9 cellular contexts compared by ENCODE assay signal in genomic region chr11:10208045-10208674, GRCh38.
DNase-seq lines count a peak whose midpoint lies in the region; ATAC-seq and TF ChIP-seq lines count a peak whose summit lies in the region.
"Had no signal": no experiment of that assay in that cellular context is flagged by ENCODE, and none has a peak within 500 bp of the region (broad histone marks: within the 10 kb centered on the region; RNA-seq: fewer than 3 reads in every experiment).

No MANE protein-coding gene starts in this region.

- no peak overlapping the region for H3K4me3 Mint-ChIP-seq in CD8-positive, alpha-beta T cell

- CTCF ChIA-PET in CD8-positive, alpha-beta T cell (lab: Charles Lee), result interaction anchor here (0.6 to 15.5 kb wide), 24 partner anchors 9 to 595 kb away, joined by 3 to 253 read pairs (median 3); partner anchors contain the start of gene ADM

- H3K9me3 Mint-ChIP-seq in CD8-positive, alpha-beta T cell, result peaks cover 9% of the 10 kb centered on the region

- peak; percentile 72 for TF ChIP-seq CTCF in CD8-positive, alpha-beta T cell (IDR thresholded peaks at IDR 0.05)
- peak; percentile 23 to 83 (median 65) for TF ChIP-seq CTCF in spleen (IDR thresholded peaks at IDR 0.05 in 8 of 11, conservative IDR thresholded peaks at IDR 0.05 in 3 of 11)

- H3K27me3 Mint-ChIP-seq in CD8-positive, alpha-beta T cell (ENCODE audit: low read depth), result no peaks in the 10 kb centered on the region

- H3K36me3 ChIP-seq in CD8-positive, alpha-beta T cell (ENCODE audit: insufficient read depth, low read length), result no peaks in the 10 kb centered on the region
- H3K36me3 ChIP-seq in spleen, result no peaks in the 10 kb centered on the region

- no peak for TF ChIP-seq POLR2A in spleen (IDR thresholded peaks at IDR 0.05)

- WGBS in spleen, 5 donors, result 32 to 38% (median 36%) methylated on average over 5 of the region's 5 CpGs

- POLR2A ChIA-PET in CD8-positive, alpha-beta T cell (lab: Charles Lee), result interaction anchor here (1.2 to 1.4 kb wide), 2 partner anchors 100 to 112 kb away, joined by 3 to 5 read pairs; no protein-coding TSS in a partner anchor

- ATAC-seq in CD8-positive, alpha-beta T cell, result peak; percentile 67
- peak; percentile 50 for ATAC-seq in GM21825 (IDR thresholded peaks at IDR 0.05; ENCODE audit: unreplicated experiment)
- ATAC-seq in HG03354 (IDR thresholded peaks at IDR 0.05; ENCODE audit: poor library complexity, severe bottlenecking, unreplicated experiment), result no peak

- no peak overlapping the region for H3K4me3 ChIP-seq in CD8-positive, alpha-beta T cell (ENCODE audit: low read depth, low read length)
- no peak overlapping the region for H3K4me3 ChIP-seq in spleen

- H3K27ac ChIP-seq in CD8-positive, alpha-beta T cell (ENCODE audit: low read depth, low read length), result no peak overlapping the region
- H3K27ac ChIP-seq in spleen, result no peak overlapping the region

- H3K27me3 ChIP-seq in CD8-positive, alpha-beta T cell (ENCODE audit: insufficient read depth, low read length), result no peaks in the 10 kb centered on the region
- H3K27me3 ChIP-seq in spleen (replicated peaks in 1 of 7), result no peaks in the 10 kb centered on the region

- no peak overlapping the region for H3K27ac Mint-ChIP-seq in CD8-positive, alpha-beta T cell

- H3K4me1 Mint-ChIP-seq in CD8-positive, alpha-beta T cell (ENCODE audit: low read depth), result no peaks in the 10 kb centered on the region

- intact Hi-C loops in CD8-positive, alpha-beta T cell (cut with DNase I, micrococcal nuclease), result loop anchor here (1.0 to 5.0 kb wide), 4 partner anchors 99 to 451 kb away; no protein-coding TSS in a partner anchor
- intact Hi-C loops in spleen (cut with DNase I; ENCODE audit: low total_unique reads), result loop anchor here (5.0 kb wide), 1 partner anchor 99 kb away; the partner anchor contains the start of gene ADM

- no peak for DNase-seq in CD8-positive, alpha-beta T cell
- DNase-seq in NCI-H2196 treated with DMSO at 0.1 percent for 48 hours (lab: John Stamatoyannopoulos, UW; ENCODE audit: unreplicated experiment) (peak; percentile 20), astrocyte of the hippocampus (ENCODE audit: low read depth, low spot score) (peak; percentile 54), iPS DF 19.7 (ENCODE audit: low read depth, low spot score) (peak; percentile 23), spleen (no peak), occipital lobe (lab: John Stamatoyannopoulos, UW) (no peak)
- DNase-seq: right cardiac atrium had no signal

- no peaks in the 10 kb centered on the region for H3K4me1 ChIP-seq in CD8-positive, alpha-beta T cell (ENCODE audit: insufficient read depth, low read length)
- H3K4me1 ChIP-seq in spleen, result peaks cover 0 to 7% (median 0%) of the 10 kb centered on the region in 6 donors

- no peaks in the 10 kb centered on the region for H3K36me3 Mint-ChIP-seq in CD8-positive, alpha-beta T cell

- no peaks in the 10 kb centered on the region for H3K9me3 ChIP-seq in CD8-positive, alpha-beta T cell (ENCODE audit: low read length)
- H3K9me3 ChIP-seq in spleen, result peaks cover 4 to 20% (median 17%) of the 10 kb centered on the region in 8 donors

Comparison
In these comparisons a context has a peak if more than half of its experiments do, and no peak if none do; other contexts are left out.
1. DNase-seq: peak in NCI-H2196 treated with DMSO at 0.1 percent for 48 hours (single experiment), astrocyte of the hippocampus (single experiment) and iPS DF 19.7 (single experiment); none in CD8-positive, alpha-beta T cell (0 of 7), spleen (single experiment) and occipital lobe (single experiment).